ENCODE assay signal across 21 cellular contexts in the genomic region with DNA sequence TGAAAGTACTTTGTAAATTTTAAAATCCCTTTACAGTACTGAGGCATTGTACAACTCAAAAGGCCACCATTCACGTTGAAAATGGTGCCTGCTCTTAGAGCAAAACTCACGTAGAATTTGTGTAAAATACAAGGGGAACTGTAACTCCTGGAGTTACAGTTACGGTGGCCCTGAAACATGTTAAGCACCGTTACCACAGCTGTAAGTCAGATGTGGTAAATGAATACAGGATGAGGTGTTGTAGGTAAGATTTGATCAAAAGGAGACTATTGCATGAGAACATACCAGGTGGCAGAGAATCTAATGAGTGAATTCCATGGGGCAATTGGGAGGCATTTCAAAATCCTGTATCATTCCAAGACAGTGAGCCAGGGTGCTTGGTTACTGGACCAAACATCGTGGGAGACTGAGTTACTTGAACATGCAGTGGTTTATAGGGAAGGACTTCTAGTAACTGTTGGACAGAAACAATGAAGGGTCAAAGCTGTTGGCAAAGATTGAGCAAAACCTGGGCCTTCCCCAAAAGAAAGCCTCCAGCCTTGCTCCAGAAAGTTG.
DNase-seq lines count a peak whose midpoint lies in the region; FAIRE-seq and TF ChIP-seq lines count a peak whose summit lies in the region.
"Had no signal": no experiment of that assay in that cellular context is flagged by ENCODE, and none has a peak within 500 bp of the region (broad histone marks: within the 10 kb centered on the region; RNA-seq: fewer than 3 reads in every experiment).

No MANE protein-coding gene starts in this region.

- H3K4me1 Mint-ChIP-seq in astrocyte (ENCODE audit: low read depth, unreplicated experiment) = peaks cover 13% of the 10 kb centered on the region
- peaks cover 11% of the 10 kb centered on the region for H3K4me1 Mint-ChIP-seq in neural progenitor cell
- no peaks in the 10 kb centered on the region for H3K4me1 Mint-ChIP-seq in activated CD4-positive, alpha-beta memory T cell treated with anti-CD3 and anti-CD28 coated beads, Interleukin-2, amount 10 ng/mL, durations not matched to agents 7 days and 5 days

- H3K4me3 ChIP-seq in astrocyte (ENCODE audit: insufficient read depth, low read depth, low read length) = no peak overlapping the region
- H3K4me3 ChIP-seq in epithelial cell of proximal tubule (ENCODE audit: low read depth, low read length) = no peak overlapping the region
- H3K4me3 ChIP-seq in neural progenitor cell = no peak overlapping the region
- H3K4me3 ChIP-seq: A549 had no signal

- H3K4me2 ChIP-seq in astrocyte (ENCODE audit: low read length) (no peak overlapping the region), neural progenitor cell (no peak overlapping the region)
- H3K4me2 ChIP-seq: A549 had no signal

- TF ChIP-seq CTCF in astrocyte (IDR thresholded peaks at IDR 0.05; ENCODE audit: insufficient read depth, low read depth, low read length) (no peak), epithelial cell of proximal tubule (conservative IDR thresholded peaks at IDR 0.05; ENCODE audit: low read depth, low read length) (no peak), neural progenitor cell (IDR thresholded peaks at IDR 0.05) (no peak)

- H3K9me3 Mint-ChIP-seq in astrocyte (ENCODE audit: unreplicated experiment) (no peaks in the 10 kb centered on the region), neural progenitor cell (no peaks in the 10 kb centered on the region)
- H3K9me3 Mint-ChIP-seq in activated CD4-positive, alpha-beta memory T cell treated with anti-CD3 and anti-CD28 coated beads, Interleukin-2, amount 10 ng/mL, durations not matched to agents 7 days and 5 days = peaks cover 2% of the 10 kb centered on the region
- H3K9me3 Mint-ChIP-seq: CD4-positive, alpha-beta T cell had no signal

- CTCF ChIA-PET in activated CD4-positive, alpha-beta memory T cell treated with anti-CD3 and anti-CD28 coated beads, Interleukin-2, amount 10 ng/mL, durations not matched to agents 7 days and 5 days (lab: Charles Lee) = no interaction called here

- POLR2A ChIA-PET in activated CD4-positive, alpha-beta memory T cell treated with anti-CD3 and anti-CD28 coated beads, Interleukin-2, amount 10 ng/mL, durations not matched to agents 7 days and 5 days (lab: Charles Lee) = no interaction called here

- H3K9me3 ChIP-seq in astrocyte (ENCODE audit: insufficient read depth, low read depth, low read length) = no peaks in the 10 kb centered on the region
- no peaks in the 10 kb centered on the region for H3K9me3 ChIP-seq in neural progenitor cell (ENCODE audit: low read depth)
- H3K9me3 ChIP-seq: A549, Caco-2 had no signal

- H3K36me3 Mint-ChIP-seq in astrocyte (ENCODE audit: low read depth, unreplicated experiment) (no peaks in the 10 kb centered on the region), neural progenitor cell (no peaks in the 10 kb centered on the region)
- no peaks in the 10 kb centered on the region for H3K36me3 Mint-ChIP-seq in activated CD4-positive, alpha-beta memory T cell treated with anti-CD3 and anti-CD28 coated beads, Interleukin-2, amount 10 ng/mL, durations not matched to agents 7 days and 5 days (ENCODE audit: low read depth)

- H3K9ac ChIP-seq in astrocyte (ENCODE audit: low read length) (no peak overlapping the region), neural progenitor cell (no peak overlapping the region)

- no peaks in the 10 kb centered on the region for H3K79me2 ChIP-seq in astrocyte (ENCODE audit: insufficient read depth, low read length)
- no peaks in the 10 kb centered on the region for H3K79me2 ChIP-seq in neural progenitor cell (ENCODE audit: low read depth)

- H4K20me1 ChIP-seq in astrocyte (ENCODE audit: insufficient read depth, low read length) (no peaks in the 10 kb centered on the region), neural progenitor cell (ENCODE audit: low read depth) (no peaks in the 10 kb centered on the region)

- H3K27me3 Mint-ChIP-seq in astrocyte (ENCODE audit: low read depth, unreplicated experiment) (no peaks in the 10 kb centered on the region), neural progenitor cell (ENCODE audit: insufficient read depth, low read depth) (no peaks in the 10 kb centered on the region)
- peaks cover 2% of the 10 kb centered on the region for H3K27me3 Mint-ChIP-seq in activated CD4-positive, alpha-beta memory T cell treated with anti-CD3 and anti-CD28 coated beads, Interleukin-2, amount 10 ng/mL, durations not matched to agents 7 days and 5 days

- no peak for FAIRE-seq in astrocyte (lab: Jason Lieb, UNC)
- FAIRE-seq: A549, HepG2 had no signal

- no peak overlapping the region for H2AFZ ChIP-seq in astrocyte (ENCODE audit: low read depth, low read length)
- peak overlapping the region; percentile 38 for H2AFZ ChIP-seq in neural progenitor cell (replicated peaks)

- DNase-seq in Daoy (ENCODE audit: low read depth) (peak; percentile 16), astrocyte (ENCODE audit: low read depth) (peak; percentile 10), epithelial cell of proximal tubule (ENCODE audit: low read depth) (peak; percentile 31), neural progenitor cell (ENCODE audit: low spot score) (no peak), D341Med (ENCODE audit: low spot score) (no peak), NCI-H82 (lab: John Stamatoyannopoulos, UW) (no peak)
- DNase-seq in activated CD4-positive, alpha-beta memory T cell treated with anti-CD3 and anti-CD28 coated beads, Interleukin-2, amount 10 ng/mL, durations not matched to agents 7 days and 5 days = no peak
- DNase-seq in activated CD8-positive, alpha-beta memory T cell treated with anti-CD3 and anti-CD28 coated beads for 24 hours = no peak
- DNase-seq: AML-193; Caco-2; CD4-positive, alpha-beta T cell; DMS153; DMS79; GF-D8; GOT3; H7; HFFc6 had no signal

- H3K4me3 Mint-ChIP-seq in astrocyte (ENCODE audit: unreplicated experiment) (no peak overlapping the region), neural progenitor cell (no peak overlapping the region)
- no peak overlapping the region for H3K4me3 Mint-ChIP-seq in activated CD4-positive, alpha-beta memory T cell treated with anti-CD3 and anti-CD28 coated beads, Interleukin-2, amount 10 ng/mL, durations not matched to agents 7 days and 5 days
- H3K4me3 Mint-ChIP-seq: CD4-positive, alpha-beta T cell; HFFc6 had no signal

- no peaks in the 10 kb centered on the region for H3F3A ChIP-seq in neural progenitor cell (ENCODE audit: low read depth)

- H3K27ac ChIP-seq in astrocyte (ENCODE audit: low read depth, low read length) (no peak overlapping the region), neural progenitor cell (no peak overlapping the region)
- H3K27ac ChIP-seq: 22Rv1, A549, C4-2B had no signal

- H3K4me1 ChIP-seq in astrocyte (ENCODE audit: insufficient read depth, low read length) (no peaks in the 10 kb centered on the region), neural progenitor cell (peaks cover 11% of the 10 kb centered on the region)
- H3K4me1 ChIP-seq: A549, Caco-2 had no signal

- H3K27me3 ChIP-seq in astrocyte (ENCODE audit: insufficient read depth, low read length) (peaks cover 2% of the 10 kb centered on the region), neural progenitor cell (no peaks in the 10 kb centered on the region)

- H3K27ac Mint-ChIP-seq in astrocyte (ENCODE audit: unreplicated experiment) (peak overlapping the region; percentile 20), neural progenitor cell (no peak overlapping the region)
- H3K27ac Mint-ChIP-seq in activated CD4-positive, alpha-beta memory T cell treated with anti-CD3 and anti-CD28 coated beads, Interleukin-2, amount 10 ng/mL, durations not matched to agents 7 days and 5 days = no peak overlapping the region
- H3K27ac Mint-ChIP-seq: CD4-positive, alpha-beta T cell; HFFc6 had no signal

- H3K36me3 ChIP-seq in astrocyte (ENCODE audit: insufficient read depth, low read length) (no peaks in the 10 kb centered on the region), neural progenitor cell (no peaks in the 10 kb centered on the region)

Comparison
In these comparisons a context has a peak if more than half of its experiments do, and no peak if none do; other contexts are left out.
1. DNase-seq: peak in Daoy (single experiment), astrocyte (single experiment) and epithelial cell of proximal tubule (single experiment); none in neural progenitor cell (single experiment), D341Med (single experiment), NCI-H82 (single experiment), activated CD4-positive, alpha-beta memory T cell treated with anti-CD3 and anti-CD28 coated beads, Interleukin-2, amount 10 ng/mL, durations not matched to agents 7 days and 5 days (single experiment) and activated CD8-positive, alpha-beta memory T cell treated with anti-CD3 and anti-CD28 coated beads for 24 hours (single experiment).